Comparison of ENCODE assay signal across 28 cellular contexts in genomic region chr11:110471315-110471714, GRCh38. TPM values are rescaled to one million over a fixed set of nuclear protein-coding genes. Genes with fewer than 3 reads are reported as not detected.
A peak's percentile ranks its signal among the peaks of the same experiment; 100 is the strongest.
DNase-seq lines count a peak whose midpoint lies in the region; ATAC-seq, FAIRE-seq and TF ChIP-seq lines count a peak whose summit lies in the region.
"Had no signal": no experiment of that assay in that cellular context is flagged by ENCODE, and none has a peak within 500 bp of the region (broad histone marks: within the 10 kb centered on the region; RNA-seq: fewer than 3 reads in every experiment).

No MANE protein-coding gene starts in this region.

- dilution Hi-C loops in endothelial cell of umbilical vein (cut with MboI; ENCODE audit: extremely low pct_ligation_motif_present, low sequenced_read_pairs) = no loop called here

- BruUV-seq in endothelial cell of umbilical vein (replicated peaks; lab: Mats Ljungman, UMichigan) = no TSS peak

- intact Hi-C loops in endothelial cell of umbilical vein (cut with micrococcal nuclease) (loop anchor here (2.0 kb wide), 1 partner anchor 759 kb away; no protein-coding TSS in a partner anchor), testis (cut with DNase I; ENCODE audit: low total_unique reads) (no loop called here)

- no peaks in the 10 kb centered on the region for H3K9me1 ChIP-seq in endothelial cell of umbilical vein (replicated peaks; ENCODE audit: control insufficient read depth, extremely low read depth, insufficient read depth, low read length)

- no peak overlapping the region for H3K9ac ChIP-seq in endothelial cell of umbilical vein (replicated peaks; ENCODE audit: extremely low read depth, insufficient read depth, low read length)
- H3K9ac ChIP-seq: BLaER1 treated with 17β-estradiol and CSF1 and Interleukin-3, amounts not matched to agents 10 nM and 100 nM had no signal

- no peak for TF ChIP-seq POLR2A in endothelial cell of umbilical vein (IDR thresholded peaks at IDR 0.05; ENCODE audit: low read depth, low read length)
- TF ChIP-seq POLR2A in testis (IDR thresholded peaks at IDR 0.05) = no peak

- H3K27ac ChIP-seq in endothelial cell of umbilical vein (ENCODE audit: insufficient read depth, low read depth, low read length) (no peak overlapping the region), testis (no peak overlapping the region)
- H3K27ac ChIP-seq: BLaER1 treated with 17β-estradiol and CSF1 and Interleukin-3, amounts not matched to agents 10 nM and 100 nM; colonic mucosa; SJCRH30; transverse colon had no signal

- H3K9me3 ChIP-seq in endothelial cell of umbilical vein (replicated peaks; ENCODE audit: control insufficient read depth, insufficient read depth, low read length) (no peaks in the 10 kb centered on the region), testis (no peaks in the 10 kb centered on the region)
- H3K9me3 ChIP-seq: adrenal gland; BLaER1 treated with 17β-estradiol and CSF1 and Interleukin-3, amounts not matched to agents 10 nM and 100 nM; colonic mucosa; mucosa of descending colon; SJCRH30; transverse colon had no signal

- TF ChIP-seq CTCF in endothelial cell of umbilical vein (IDR thresholded peaks at IDR 0.05; ENCODE audit: extremely low read depth in 1 of 2, insufficient read depth in 1 of 2, low read depth in 1 of 2, low read length in 2 of 2) (no peak), testis (IDR thresholded peaks at IDR 0.05) (no peak)

- no peak overlapping the region for H3K4me2 ChIP-seq in endothelial cell of umbilical vein (ENCODE audit: insufficient read depth, low read length)
- H3K4me2 ChIP-seq: BLaER1 treated with 17β-estradiol and CSF1 and Interleukin-3, amounts not matched to agents 10 nM and 100 nM had no signal

- H3K4me1 ChIP-seq in endothelial cell of umbilical vein (ENCODE audit: control insufficient read depth, extremely low read depth, insufficient read depth, low read length) (peaks cover 8% of the 10 kb centered on the region), testis (no peaks in the 10 kb centered on the region)
- H3K4me1 ChIP-seq: colonic mucosa, SJCRH30 had no signal

- DNase-seq in EH (ENCODE audit: low read depth) (peak; percentile 50), M059J (ENCODE audit: low read depth) (peak; percentile 19), endothelial cell of umbilical vein (ENCODE audit: low read depth, low spot score) (no peak), left lobe of liver (ENCODE audit: low spot score) (no peak), DMS79 treated with DMSO at 0.1 percent for 48 hours (lab: John Stamatoyannopoulos, UW) (no peak), testis (no peak), T-helper 9 cell (no peak), DMS153 (lab: John Stamatoyannopoulos, UW) (no peak)
- DNase-seq: activated CD4-positive, alpha-beta T cell treated with anti-CD3 and anti-CD28 coated beads, Interleukin-2, amount 50 U/mL, for 4 hours; activated naive CD4-positive, alpha-beta T cell treated with Interleukin-2 at 50 U/mL for 16 hours; adrenal gland; colonic mucosa; effector CD8-positive, alpha-beta T cell; mucosa of descending colon; NCI-H1417 treated with DMSO at 0.1 percent for 48 hours; NCI-H2081; NCI-H748 treated with DMSO at 0.1 percent for 48 hours; SJCRH30; small intestine; stimulated activated CD4-positive, alpha-beta T cell treated with anti-CD3 and anti-CD28 coated beads, Interleukin-1b, Interleukin-23, amount 100 ng/mL, for 48 hours; stimulated activated CD8-positive, alpha-beta memory T cell treated with anti-CD3 and anti-CD28 coated beads, Interleukin-4, amount 100 ng/mL, for 48 hours; T-helper 1 cell; transverse colon had no signal

- no peaks in the 10 kb centered on the region for H3K79me2 ChIP-seq in endothelial cell of umbilical vein (ENCODE audit: control insufficient read depth, insufficient read depth, low read length)

- H4K20me1 ChIP-seq in endothelial cell of umbilical vein (replicated peaks; ENCODE audit: control insufficient read depth, extremely low read depth, insufficient read depth, low read length) = no peaks in the 10 kb centered on the region
- H4K20me1 ChIP-seq: BLaER1 treated with 17β-estradiol and CSF1 and Interleukin-3, amounts not matched to agents 10 nM and 100 nM had no signal

- POLR2A ChIA-PET in endothelial cell of umbilical vein (lab: Charles Lee) = no interaction called here

- ATAC-seq in left lobe of liver = peak; percentile 37
- ATAC-seq: mucosa of descending colon; natural killer cell treated with Interleukin-12 subunit alpha and Interleukin-12 subunit beta and Interleukin-15 and Interleukin-18, amount 100 ng/mL, for 72 hours had no signal

- H3K27me3 ChIP-seq in endothelial cell of umbilical vein (ENCODE audit: control insufficient read depth in 2 of 2, insufficient read depth in 2 of 2, low read length in 2 of 2) (no peaks in the 10 kb centered on the region), testis (no peaks in the 10 kb centered on the region)
- H3K27me3 ChIP-seq: adrenal gland; BLaER1 treated with 17β-estradiol and CSF1 and Interleukin-3, amounts not matched to agents 10 nM and 100 nM; colonic mucosa; SJCRH30; transverse colon had no signal

- FAIRE-seq in endothelial cell of umbilical vein (lab: Jason Lieb, UNC) = peak; percentile 21
- FAIRE-seq: keratinocyte, RCC 7860, small intestine, TTC549 had no signal

- no peaks in the 10 kb centered on the region for H3K36me3 ChIP-seq in endothelial cell of umbilical vein (ENCODE audit: control insufficient read depth in 2 of 2, extremely low read depth in 1 of 2, insufficient read depth in 2 of 2, low read length in 2 of 2)
- H3K36me3 ChIP-seq in testis (ENCODE audit: low read depth, missing control alignments) = no peaks in the 10 kb centered on the region
- H3K36me3 ChIP-seq: adrenal gland, colonic mucosa, SJCRH30, transverse colon had no signal

- CTCF ChIA-PET in endothelial cell of umbilical vein (lab: Charles Lee) = interaction anchor here (1.1 to 1.6 kb wide), 2 partner anchors 8 to 9 kb away, joined by 4 to 5 read pairs; no protein-coding TSS in a partner anchor

- H2AFZ ChIP-seq in endothelial cell of umbilical vein (ENCODE audit: low read depth, low read length) = no peak overlapping the region

- H3K4me3 ChIP-seq in endothelial cell of umbilical vein (replicated peaks in 1 of 3; ENCODE audit: insufficient read depth in 1 of 3, low read depth in 1 of 3, low read length in 3 of 3) = no peak overlapping the region
- H3K4me3 ChIP-seq in testis = no peak overlapping the region
- H3K4me3 ChIP-seq: adrenal gland; BLaER1 treated with 17β-estradiol and CSF1 and Interleukin-3, amounts not matched to agents 10 nM and 100 nM; colonic mucosa; mucosa of descending colon; SJCRH30; transverse colon had no signal

TF ChIP-seq in endothelial cell of umbilical vein, 7 proteins besides CTCF, POLR2A, EP300 and RAD21:
- TF ChIP-seq FOS (IDR thresholded peaks at IDR 0.05; ENCODE audit: borderline replicate concordance, insufficient read depth, low read length) (peak; percentile 27), JUN (IDR thresholded peaks at IDR 0.05; ENCODE audit: borderline replicate concordance, insufficient read depth, insufficient read length, low read depth) (no peak)
TF ChIP-seq in endothelial cell of umbilical vein: peak in this region for 1.

RNA-seq across cellular contexts. Expression of gene FDX1, which starts 41.6 kb away (rescaled TPM):
- total RNA-seq in M059J (2014; rRNA removed; shearing (Covaris generic)) = 17.1 and 21.2 TPM in 2 replicates
- total RNA-seq in endothelial cell of umbilical vein (9.9 and 11.0 TPM in 2 replicates), left lobe of liver (23.6 TPM), testis (10 to 100 TPM; 12.9 to 13.9 TPM)
- polyA plus RNA-seq in endothelial cell of umbilical vein (3.7 and 4.7 TPM in 2 replicates), testis (ENCODE audit: insufficient read depth, low read depth, low replicate concordance) (13.1 TPM)
- polyA plus RNA-seq in endothelial cell of umbilical vein (2011; cell fraction: cytosol; rRNA removed) = 4.8 and 4.9 TPM in 2 replicates
- 1.9 and 2.6 TPM in 2 replicates for polyA plus RNA-seq in endothelial cell of umbilical vein (2011; cell fraction: nucleus; rRNA removed)
- polyA plus RNA-seq in endothelial cell of umbilical vein (2012) = 7.8 and 11.9 TPM in 2 replicates
- polyA minus RNA-seq in endothelial cell of umbilical vein = 2.5 and 3.8 TPM in 2 replicates
- 4.7 TPM for polyA minus RNA-seq in endothelial cell of umbilical vein (2011; cell fraction: cytosol; rRNA and poly(A)+ RNA removed)
- polyA minus RNA-seq in endothelial cell of umbilical vein (2011; cell fraction: nucleus; rRNA and poly(A)+ RNA removed) = 1.8 and 1.9 TPM in 2 replicates

Comparison
In these comparisons a context has a peak if more than half of its experiments do, and no peak if none do; other contexts are left out.
1. DNase-seq: peak in EH (single experiment) and M059J (single experiment); none in endothelial cell of umbilical vein (single experiment), left lobe of liver (single experiment), DMS79 treated with DMSO at 0.1 percent for 48 hours (single experiment), testis (single experiment), T-helper 9 cell (single experiment) and DMS153 (single experiment).